12 cellular contexts compared by ENCODE assay signal in genomic region chr7:27107901-27108381, GRCh38. TPM values are rescaled to one million over a fixed set of nuclear protein-coding genes. Genes with fewer than 3 reads are reported as not detected.
A peak's percentile ranks its signal among the peaks of the same experiment; 100 is the strongest.
DNase-seq lines count a peak whose midpoint lies in the region; ATAC-seq, FAIRE-seq and TF ChIP-seq lines count a peak whose summit lies in the region.
"Had no signal": no experiment of that assay in that cellular context is flagged by ENCODE, and none has a peak within 500 bp of the region (broad histone marks: within the 10 kb centered on the region; RNA-seq: fewer than 3 reads in every experiment).

No MANE protein-coding gene starts in this region.

- peaks cover 5% of the 10 kb centered on the region for H3K79me2 ChIP-seq in HepG2 (ENCODE audit: insufficient read depth, low read length)

- POLR2A ChIA-PET in HepG2 (lab: Yijun Ruan, JAX), result interaction anchor here (1.6 to 3.8 kb wide), 2 partner anchors 11 to 13 kb away, joined by 4 to 55 read pairs; no protein-coding TSS in a partner anchor
- POLR2A ChIA-PET in activated CD4-positive, alpha-beta T cell treated with anti-CD3 and anti-CD28 coated beads, Interleukin-2, amount 10 ng/mL, durations not matched to agents 7 days and 5 days (lab: Charles Lee), result no interaction called here

- H3K4me2 ChIP-seq in HepG2 (ENCODE audit: low read depth, low read length), result no peak overlapping the region

- H3K27me3 ChIP-seq in HUES6 (ENCODE audit: control insufficient read depth, insufficient read depth, low read length) (peaks cover 100% of the 10 kb centered on the region), duodenal mucosa (ENCODE audit: control insufficient read depth in 1 of 2, insufficient read depth in 2 of 2, low read length in 2 of 2) (peaks cover 15 to 24% of the 10 kb centered on the region in 2 donors), HepG2 (ENCODE audit: control insufficient read depth in 1 of 2, insufficient read depth in 2 of 2, low read length in 2 of 2) (no peaks in the 10 kb centered on the region)

- H3K36me3 ChIP-seq in HUES6 (ENCODE audit: control insufficient read depth, insufficient read depth, low read length) (no peaks in the 10 kb centered on the region), duodenal mucosa (ENCODE audit: control insufficient read depth in 1 of 2, insufficient read depth in 2 of 2, low read length in 2 of 2) (no peaks in the 10 kb centered on the region), HepG2 (replicated peaks in 1 of 2; ENCODE audit: control insufficient read depth in 1 of 2, insufficient read depth in 2 of 2, low read length in 2 of 2) (peaks cover 2 to 7% of the 10 kb centered on the region in 2 experiments; a peak in 2 of 5 replicates)

- peaks cover 1% of the 10 kb centered on the region for H3K4me1 Mint-ChIP-seq in activated CD4-positive, alpha-beta T cell treated with anti-CD3 and anti-CD28 coated beads, Interleukin-2, amount 10 ng/mL, durations not matched to agents 7 days and 5 days

- ATAC-seq in HepG2, result no peak
- no peak for ATAC-seq in GM21737 (IDR thresholded peaks at IDR 0.05; ENCODE audit: unreplicated experiment)

- in situ Hi-C loops in HepG2 (cut with HindIII; ENCODE audit: extremely low pct_ligation_motif_present, low pct_unique_long_range_greater_than_20kb), result no loop called here

- intact Hi-C loops in HepG2 (cut with micrococcal nuclease; ENCODE audit: unreplicated experiment), result no loop called here

- CTCF ChIA-PET in HepG2 (lab: Yijun Ruan, JAX; ENCODE audit: low intra/inter-chr PET ratio, low total read pairs), result no interaction called here
- CTCF ChIA-PET in activated CD4-positive, alpha-beta T cell treated with anti-CD3 and anti-CD28 coated beads, Interleukin-2, amount 10 ng/mL, durations not matched to agents 7 days and 5 days (lab: Charles Lee), result no interaction called here

- no peaks in the 10 kb centered on the region for H3K9me3 Mint-ChIP-seq in activated CD4-positive, alpha-beta T cell treated with anti-CD3 and anti-CD28 coated beads, Interleukin-2, amount 10 ng/mL, durations not matched to agents 7 days and 5 days
- H3K9me3 Mint-ChIP-seq: activated T-helper 1 cell treated with anti-CD3 and anti-CD28 coated beads, Interleukin-12 subunit alpha, Interleukin-12 subunit beta, Interleukin-2, Interleukin-4 antibody, amounts not matched to agents 30 ng/mL and 10 ng/mL and 1 ng/mL, durations not matched to agents 14 hours and 24 hours and 36 hours had no signal

- no peak overlapping the region for H3K27ac ChIP-seq in HUES6 (ENCODE audit: low read depth, low read length)
- peak overlapping the region; percentile 75 for H3K27ac ChIP-seq in duodenal mucosa (ENCODE audit: low read depth, low read length)
- no peak overlapping the region for H3K27ac ChIP-seq in HepG2 (ENCODE audit: extremely low read length, insufficient read depth, low read length)
- H3K27ac ChIP-seq in skin epidermis, result peak overlapping the region in 11 of 21 experiments; percentile 5 to 74 (median 54)

- H3K36me3 Mint-ChIP-seq in activated CD4-positive, alpha-beta T cell treated with anti-CD3 and anti-CD28 coated beads, Interleukin-2, amount 10 ng/mL, durations not matched to agents 7 days and 5 days (ENCODE audit: low read depth), result peaks cover 1% of the 10 kb centered on the region

- H3K27ac Mint-ChIP-seq in activated CD4-positive, alpha-beta T cell treated with anti-CD3 and anti-CD28 coated beads, Interleukin-2, amount 10 ng/mL, durations not matched to agents 7 days and 5 days, result no peak overlapping the region
- H3K27ac Mint-ChIP-seq: activated T-helper 1 cell treated with anti-CD3 and anti-CD28 coated beads, Interleukin-12 subunit alpha, Interleukin-12 subunit beta, Interleukin-2, Interleukin-4 antibody, amounts not matched to agents 30 ng/mL and 10 ng/mL and 1 ng/mL, durations not matched to agents 14 hours and 24 hours and 36 hours had no signal

- H3K4me3 ChIP-seq in HUES6 (ENCODE audit: low read depth, low read length) (peak overlapping the region; percentile 53; the same call in 1 of the 2 replicates), duodenal mucosa (ENCODE audit: low read depth in 1 of 2, low read length in 2 of 2) (peak overlapping the region; percentile 17 to 21), HepG2 (replicated peaks in 1 of 3; ENCODE audit: insufficient read depth in 1 of 3, low read depth in 2 of 3, low read length in 3 of 3) (no peak overlapping the region), skin epidermis (peak overlapping the region in 3 of 7 experiments; percentile 6 to 15 (median 13))

- FAIRE-seq in HepG2 (lab: Jason Lieb, UNC), result no peak

- H3K9ac ChIP-seq in HUES6 (ENCODE audit: low read length), result peak overlapping the region; percentile 49
- peak overlapping the region in 1 of 2 donors; percentile 37 for H3K9ac ChIP-seq in duodenal mucosa (ENCODE audit: low read depth in 1 of 2, low read length in 2 of 2)
- no peak overlapping the region for H3K9ac ChIP-seq in HepG2 (ENCODE audit: insufficient read depth, low read depth, low read length)

- no peak for TF ChIP-seq EP300 in HepG2 (IDR thresholded peaks at IDR 0.05; ENCODE audit: low read depth in 2 of 2, low read length in 2 of 2)
- TF ChIP-seq EP300 in HepG2 (CRISPR knock-in tag; IDR thresholded peaks at IDR 0.05; ENCODE audit: borderline replicate concordance), result no peak

- H3K9me3 ChIP-seq in HUES6 (ENCODE audit: control insufficient read depth, insufficient read depth, low read depth, low read length) (no peaks in the 10 kb centered on the region), duodenal mucosa (ENCODE audit: control insufficient read depth in 1 of 2, low read length in 2 of 2) (no peaks in the 10 kb centered on the region), HepG2 (ENCODE audit: low read length) (no peaks in the 10 kb centered on the region)

- H3K4me3 Mint-ChIP-seq in activated CD4-positive, alpha-beta T cell treated with anti-CD3 and anti-CD28 coated beads, Interleukin-2, amount 10 ng/mL, durations not matched to agents 7 days and 5 days, result no peak overlapping the region
- H3K4me3 Mint-ChIP-seq: activated T-helper 1 cell treated with anti-CD3 and anti-CD28 coated beads, Interleukin-12 subunit alpha, Interleukin-12 subunit beta, Interleukin-2, Interleukin-4 antibody, amounts not matched to agents 30 ng/mL and 10 ng/mL and 1 ng/mL, durations not matched to agents 14 hours and 24 hours and 36 hours had no signal

- H2AFZ ChIP-seq in HepG2 (ENCODE audit: low read length), result no peak overlapping the region

- TF ChIP-seq CTCF in HepG2 (CRISPR knock-in tag; IDR thresholded peaks at IDR 0.05), result no peak

- no peak for TF ChIP-seq RAD21 in HepG2 (CRISPR knock-in tag; IDR thresholded peaks at IDR 0.05)

- no TSS peak for BruUV-seq in HepG2 (replicated peaks; lab: Mats Ljungman, UMichigan)

- DNase-seq in HepG2 (ENCODE audit: low spot score), result no peak
- DNase-seq in activated CD4-positive, alpha-beta T cell treated with anti-CD3 and anti-CD28 coated beads, Interleukin-2, amount 10 ng/mL, durations not matched to agents 7 days and 5 days, result no peak
- DNase-seq in ecto neural progenitor cell (ENCODE audit: low spot score), result no peak
- no peak for DNase-seq in HK-2 (ENCODE audit: unreplicated experiment)
- DNase-seq: activated CD4-positive, alpha-beta T cell treated with anti-CD3 and anti-CD28 coated beads for 1 hour; NCI-H1694 treated with DMSO at 0.1 percent for 48 hours had no signal

- H3K27me3 Mint-ChIP-seq in activated CD4-positive, alpha-beta T cell treated with anti-CD3 and anti-CD28 coated beads, Interleukin-2, amount 10 ng/mL, durations not matched to agents 7 days and 5 days, result peaks cover 31% of the 10 kb centered on the region

- WGBS in HepG2 (ENCODE audit: low lambda C conversion rate), result 97% methylated on average over 22 of the region's 30 CpGs

- H3K4me1 ChIP-seq in HUES6 (ENCODE audit: control insufficient read depth, insufficient read depth, low read length) (peaks cover 24% of the 10 kb centered on the region), duodenal mucosa (ENCODE audit: control insufficient read depth in 1 of 2, insufficient read depth in 2 of 2, low read length in 2 of 2) (peaks cover 0 to 7% of the 10 kb centered on the region in 2 donors), HepG2 (ENCODE audit: insufficient read depth, low read length) (peaks cover 12% of the 10 kb centered on the region; the same call in 1 of the 2 replicates)

- no peaks in the 10 kb centered on the region for H4K20me1 ChIP-seq in HepG2 (ENCODE audit: insufficient read depth, low read length)

- no peak for TF ChIP-seq POLR2A in HepG2 (IDR thresholded peaks at IDR 0.05; ENCODE audit: insufficient read depth in 1 of 2, low read depth in 2 of 2, low read length in 2 of 2)

RNA-seq across cellular contexts. Expression of gene HOXA2, which starts 5.5 kb away (rescaled TPM):
- total RNA-seq in HepG2 (2016; rRNA removed; fragmentation: Illumina TruSeq; extraction: Trizol), result 0.22 TPM in 1 of 2 replicates, not detected in the other
- total RNA-seq in HepG2 (2016; cell fraction: cytosol; rRNA removed; fragmentation: Illumina TruSeq; extraction: Trizol; ENCODE audit: low read depth), result 0.10 and 0.35 TPM in 2 replicates
- 0.15 TPM in 1 of 2 replicates, not detected in the other for total RNA-seq in HepG2 (2016; cell fraction: insoluble cytoplasmic fraction; rRNA removed; fragmentation: Illumina TruSeq; extraction: Trizol)
- 0.09 and 0.17 TPM in 2 replicates for total RNA-seq in HepG2 (2016; cell fraction: membrane; rRNA removed; fragmentation: Illumina TruSeq; extraction: Trizol)
- total RNA-seq in HepG2 (2016; cell fraction: nucleus; rRNA removed; fragmentation: Illumina TruSeq; extraction: Trizol), result 0.63 and 1.3 TPM in 2 replicates
- polyA plus RNA-seq in HepG2 (2011; rRNA removed), result 0.20 and 0.29 TPM in 2 replicates
- 0.03 and 0.08 TPM in 2 replicates for polyA plus RNA-seq in HepG2 (2011; cell fraction: cytosol; rRNA removed)
- 1.1 and 1.3 TPM in 2 replicates for polyA plus RNA-seq in HepG2 (2011; cell fraction: nucleus; rRNA removed)
- 0.21 and 0.27 TPM in 2 replicates for polyA plus RNA-seq in HepG2 (2012)
- 0.12 and 0.16 TPM in 2 replicates for polyA plus RNA-seq in HepG2 (2016; cell fraction: cytosol; fragmentation: Illumina TruSeq; extraction: Trizol; ENCODE audit: low read depth)
- 0.15 and 0.48 TPM in 2 replicates for polyA plus RNA-seq in HepG2 (2016; cell fraction: insoluble cytoplasmic fraction; fragmentation: Illumina TruSeq; extraction: Trizol; ENCODE audit: low read depth)
- 0.23 and 0.26 TPM in 2 replicates for polyA plus RNA-seq in HepG2 (2016; cell fraction: membrane; fragmentation: Illumina TruSeq; extraction: Trizol; ENCODE audit: low read depth)
- 2.9 and 3.3 TPM in 2 replicates for polyA plus RNA-seq in HepG2 (2016; cell fraction: nucleus; fragmentation: Illumina TruSeq; extraction: Trizol; ENCODE audit: insufficient read depth, low read depth)
- polyA minus RNA-seq in HepG2 (2011; rRNA and poly(A)+ RNA removed; ENCODE audit: low replicate concordance), result 0.24 TPM in 1 of 2 replicates, not detected in the other
- not detected in 2 replicates for polyA minus RNA-seq in HepG2 (2011; cell fraction: cytosol; rRNA and poly(A)+ RNA removed)
- 1.5 and 1.9 TPM in 2 replicates for polyA minus RNA-seq in HepG2 (2011; cell fraction: nucleus; rRNA and poly(A)+ RNA removed)
- total RNA-seq in activated CD4-positive, alpha-beta T cell treated with anti-CD3 and anti-CD28 coated beads, Interleukin-2, amount 10 ng/mL, durations not matched to agents 7 days and 5 days, result not detected
- total RNA-seq: activated T-helper 1 cell treated with anti-CD3 and anti-CD28 coated beads, Interleukin-12 subunit alpha, Interleukin-12 subunit beta, Interleukin-2, Interleukin-4 antibody, amounts not matched to agents 30 ng/mL and 10 ng/mL and 1 ng/mL, durations not matched to agents 14 hours and 24 hours and 36 hours had no signal
- polyA plus RNA-seq: neural cell had no signal

RNA-seq across cellular contexts. Expression of gene HOXA1, which starts 12.1 kb away (rescaled TPM):
- total RNA-seq in HepG2 (2016; rRNA removed; fragmentation: Illumina TruSeq; extraction: Trizol), result 0.20 TPM in 1 of 2 replicates, not detected in the other
- total RNA-seq in HepG2 (2016; cell fraction: cytosol; rRNA removed; fragmentation: Illumina TruSeq; extraction: Trizol; ENCODE audit: low read depth), result not detected in 2 replicates
- 0.11 TPM in 1 of 2 replicates, not detected in the other for total RNA-seq in HepG2 (2016; cell fraction: insoluble cytoplasmic fraction; rRNA removed; fragmentation: Illumina TruSeq; extraction: Trizol)
- total RNA-seq in HepG2 (2016; cell fraction: membrane; rRNA removed; fragmentation: Illumina TruSeq; extraction: Trizol), result 0.14 and 0.15 TPM in 2 replicates
- total RNA-seq in HepG2 (2016; cell fraction: nucleus; rRNA removed; fragmentation: Illumina TruSeq; extraction: Trizol), result not detected in 2 replicates
- polyA plus RNA-seq in HepG2 (2011; rRNA removed), result 0.18 and 0.31 TPM in 2 replicates
- 0.09 and 0.13 TPM in 2 replicates for polyA plus RNA-seq in HepG2 (2011; cell fraction: cytosol; rRNA removed)
- polyA plus RNA-seq in HepG2 (2011; cell fraction: nucleus; rRNA removed), result 0.71 and 0.92 TPM in 2 replicates
- 0.11 and 0.30 TPM in 2 replicates for polyA plus RNA-seq in HepG2 (2012)
- 0.11 TPM in 1 of 2 replicates, not detected in the other for polyA plus RNA-seq in HepG2 (2016; cell fraction: cytosol; fragmentation: Illumina TruSeq; extraction: Trizol; ENCODE audit: low read depth)
- polyA plus RNA-seq in HepG2 (2016; cell fraction: insoluble cytoplasmic fraction; fragmentation: Illumina TruSeq; extraction: Trizol; ENCODE audit: low read depth), result 0.42 and 0.43 TPM in 2 replicates
- polyA plus RNA-seq in HepG2 (2016; cell fraction: membrane; fragmentation: Illumina TruSeq; extraction: Trizol; ENCODE audit: low read depth), result 0.31 and 0.33 TPM in 2 replicates
- 1.0 and 1.4 TPM in 2 replicates for polyA plus RNA-seq in HepG2 (2016; cell fraction: nucleus; fragmentation: Illumina TruSeq; extraction: Trizol; ENCODE audit: insufficient read depth, low read depth)
- 0.05 and 0.10 TPM in 2 replicates for polyA minus RNA-seq in HepG2 (2011; rRNA and poly(A)+ RNA removed; ENCODE audit: low replicate concordance)
- polyA minus RNA-seq in HepG2 (2011; cell fraction: cytosol; rRNA and poly(A)+ RNA removed), result not detected in 2 replicates
- 0.25 and 0.52 TPM in 2 replicates for polyA minus RNA-seq in HepG2 (2011; cell fraction: nucleus; rRNA and poly(A)+ RNA removed)
- total RNA-seq in activated CD4-positive, alpha-beta T cell treated with anti-CD3 and anti-CD28 coated beads, Interleukin-2, amount 10 ng/mL, durations not matched to agents 7 days and 5 days, result under 1 TPM; 0.22 to 0.58 TPM
- polyA plus RNA-seq: neural cell had no signal

RNA-seq across cellular contexts. Expression of gene HOXA4, which starts 22.6 kb away (rescaled TPM):
- total RNA-seq in HepG2 (2016; rRNA removed; fragmentation: Illumina TruSeq; extraction: Trizol), result 1.8 and 2.4 TPM in 2 replicates
- total RNA-seq in HepG2 (2016; cell fraction: cytosol; rRNA removed; fragmentation: Illumina TruSeq; extraction: Trizol; ENCODE audit: low read depth), result 2.0 and 2.2 TPM in 2 replicates
- 1.0 and 2.0 TPM in 2 replicates for total RNA-seq in HepG2 (2016; cell fraction: insoluble cytoplasmic fraction; rRNA removed; fragmentation: Illumina TruSeq; extraction: Trizol)
- 2.9 and 3.2 TPM in 2 replicates for total RNA-seq in HepG2 (2016; cell fraction: membrane; rRNA removed; fragmentation: Illumina TruSeq; extraction: Trizol)
- 0.53 and 1.8 TPM in 2 replicates for total RNA-seq in HepG2 (2016; cell fraction: nucleus; rRNA removed; fragmentation: Illumina TruSeq; extraction: Trizol)
- polyA plus RNA-seq in HepG2 (2011; rRNA removed), result 4.3 and 5.4 TPM in 2 replicates
- polyA plus RNA-seq in HepG2 (2011; cell fraction: cytosol; rRNA removed), result 4.7 and 6.2 TPM in 2 replicates
- polyA plus RNA-seq in HepG2 (2011; cell fraction: nucleus; rRNA removed), result 5.3 and 5.5 TPM in 2 replicates
- polyA plus RNA-seq in HepG2 (2012), result 5.2 and 7.3 TPM in 2 replicates
- polyA plus RNA-seq in HepG2 (2016; cell fraction: cytosol; fragmentation: Illumina TruSeq; extraction: Trizol; ENCODE audit: low read depth), result 7.9 and 8.8 TPM in 2 replicates
- polyA plus RNA-seq in HepG2 (2016; cell fraction: insoluble cytoplasmic fraction; fragmentation: Illumina TruSeq; extraction: Trizol; ENCODE audit: low read depth), result 7.2 and 9.1 TPM in 2 replicates
- polyA plus RNA-seq in HepG2 (2016; cell fraction: membrane; fragmentation: Illumina TruSeq; extraction: Trizol; ENCODE audit: low read depth), result 10.6 and 13.1 TPM in 2 replicates
- 9.4 and 10.8 TPM in 2 replicates for polyA plus RNA-seq in HepG2 (2016; cell fraction: nucleus; fragmentation: Illumina TruSeq; extraction: Trizol; ENCODE audit: insufficient read depth, low read depth)
- polyA minus RNA-seq in HepG2 (2011; rRNA and poly(A)+ RNA removed; ENCODE audit: low replicate concordance), result 0.56 and 2.4 TPM in 2 replicates
- polyA minus RNA-seq in HepG2 (2011; cell fraction: cytosol; rRNA and poly(A)+ RNA removed), result 1.7 and 2.3 TPM in 2 replicates
- polyA minus RNA-seq in HepG2 (2011; cell fraction: nucleus; rRNA and poly(A)+ RNA removed), result 1.4 and 2.7 TPM in 2 replicates
- under 1 TPM in 1 of 2 experiments, not detected in 1; 0.25 TPM for total RNA-seq in activated CD4-positive, alpha-beta T cell treated with anti-CD3 and anti-CD28 coated beads, Interleukin-2, amount 10 ng/mL, durations not matched to agents 7 days and 5 days
- total RNA-seq: activated T-helper 1 cell treated with anti-CD3 and anti-CD28 coated beads, Interleukin-12 subunit alpha, Interleukin-12 subunit beta, Interleukin-2, Interleukin-4 antibody, amounts not matched to agents 30 ng/mL and 10 ng/mL and 1 ng/mL, durations not matched to agents 14 hours and 24 hours and 36 hours had no signal
- polyA plus RNA-seq: neural cell had no signal

RNA-seq across cellular contexts. Expression of gene HOXA5, which starts 35.5 kb away (rescaled TPM):
- 3.2 and 3.9 TPM in 2 replicates for total RNA-seq in HepG2 (2016; rRNA removed; fragmentation: Illumina TruSeq; extraction: Trizol)
- 0.71 and 0.97 TPM in 2 replicates for total RNA-seq in HepG2 (2016; cell fraction: cytosol; rRNA removed; fragmentation: Illumina TruSeq; extraction: Trizol; ENCODE audit: low read depth)
- 3.0 TPM in 2 replicates for total RNA-seq in HepG2 (2016; cell fraction: insoluble cytoplasmic fraction; rRNA removed; fragmentation: Illumina TruSeq; extraction: Trizol)
- 2.1 and 3.2 TPM in 2 replicates for total RNA-seq in HepG2 (2016; cell fraction: membrane; rRNA removed; fragmentation: Illumina TruSeq; extraction: Trizol)
- 2.1 and 4.1 TPM in 2 replicates for total RNA-seq in HepG2 (2016; cell fraction: nucleus; rRNA removed; fragmentation: Illumina TruSeq; extraction: Trizol)
- 3.6 and 4.0 TPM in 2 replicates for polyA plus RNA-seq in HepG2 (2011; rRNA removed)
- 2.0 TPM in 2 replicates for polyA plus RNA-seq in HepG2 (2011; cell fraction: cytosol; rRNA removed)
- 4.0 and 4.1 TPM in 2 replicates for polyA plus RNA-seq in HepG2 (2011; cell fraction: nucleus; rRNA removed)
- 2.3 TPM in 2 replicates for polyA plus RNA-seq in HepG2 (2012)
- 0.70 and 1.1 TPM in 2 replicates for polyA plus RNA-seq in HepG2 (2016; cell fraction: cytosol; fragmentation: Illumina TruSeq; extraction: Trizol; ENCODE audit: low read depth)
- polyA plus RNA-seq in HepG2 (2016; cell fraction: insoluble cytoplasmic fraction; fragmentation: Illumina TruSeq; extraction: Trizol; ENCODE audit: low read depth), result 4.1 and 4.3 TPM in 2 replicates
- polyA plus RNA-seq in HepG2 (2016; cell fraction: membrane; fragmentation: Illumina TruSeq; extraction: Trizol; ENCODE audit: low read depth), result 2.2 and 2.8 TPM in 2 replicates
- 6.4 and 8.6 TPM in 2 replicates for polyA plus RNA-seq in HepG2 (2016; cell fraction: nucleus; fragmentation: Illumina TruSeq; extraction: Trizol; ENCODE audit: insufficient read depth, low read depth)
- 0.98 and 2.8 TPM in 2 replicates for polyA minus RNA-seq in HepG2 (2011; rRNA and poly(A)+ RNA removed; ENCODE audit: low replicate concordance)
- polyA minus RNA-seq in HepG2 (2011; cell fraction: cytosol; rRNA and poly(A)+ RNA removed), result 1.1 and 2.2 TPM in 2 replicates
- polyA minus RNA-seq in HepG2 (2011; cell fraction: nucleus; rRNA and poly(A)+ RNA removed), result 2.7 and 3.4 TPM in 2 replicates
- not detected for total RNA-seq in activated CD4-positive, alpha-beta T cell treated with anti-CD3 and anti-CD28 coated beads, Interleukin-2, amount 10 ng/mL, durations not matched to agents 7 days and 5 days
- total RNA-seq: activated T-helper 1 cell treated with anti-CD3 and anti-CD28 coated beads, Interleukin-12 subunit alpha, Interleukin-12 subunit beta, Interleukin-2, Interleukin-4 antibody, amounts not matched to agents 30 ng/mL and 10 ng/mL and 1 ng/mL, durations not matched to agents 14 hours and 24 hours and 36 hours had no signal
- polyA plus RNA-seq: neural cell had no signal

RNA-seq across cellular contexts. Expression of gene HOXA6, which starts 39.6 kb away (rescaled TPM):
- total RNA-seq in HepG2 (2016; rRNA removed; fragmentation: Illumina TruSeq; extraction: Trizol), result 0.95 and 1.3 TPM in 2 replicates
- total RNA-seq in HepG2 (2016; cell fraction: cytosol; rRNA removed; fragmentation: Illumina TruSeq; extraction: Trizol; ENCODE audit: low read depth), result 0.71 TPM in 1 of 2 replicates, not detected in the other
- 0.79 and 1.2 TPM in 2 replicates for total RNA-seq in HepG2 (2016; cell fraction: insoluble cytoplasmic fraction; rRNA removed; fragmentation: Illumina TruSeq; extraction: Trizol)
- total RNA-seq in HepG2 (2016; cell fraction: membrane; rRNA removed; fragmentation: Illumina TruSeq; extraction: Trizol), result 0.41 and 0.65 TPM in 2 replicates
- 1.1 and 3.7 TPM in 2 replicates for total RNA-seq in HepG2 (2016; cell fraction: nucleus; rRNA removed; fragmentation: Illumina TruSeq; extraction: Trizol)
- polyA plus RNA-seq in HepG2 (2011; rRNA removed), result 0.68 and 1.5 TPM in 2 replicates
- polyA plus RNA-seq in HepG2 (2011; cell fraction: cytosol; rRNA removed), result 0.38 and 0.74 TPM in 2 replicates
- polyA plus RNA-seq in HepG2 (2011; cell fraction: nucleus; rRNA removed), result 4.3 and 4.7 TPM in 2 replicates
- 0.47 and 0.68 TPM in 2 replicates for polyA plus RNA-seq in HepG2 (2012)
- polyA plus RNA-seq in HepG2 (2016; cell fraction: cytosol; fragmentation: Illumina TruSeq; extraction: Trizol; ENCODE audit: low read depth), result 0.18 TPM in 1 of 2 replicates, not detected in the other
- 0.94 and 0.99 TPM in 2 replicates for polyA plus RNA-seq in HepG2 (2016; cell fraction: insoluble cytoplasmic fraction; fragmentation: Illumina TruSeq; extraction: Trizol; ENCODE audit: low read depth)
- polyA plus RNA-seq in HepG2 (2016; cell fraction: membrane; fragmentation: Illumina TruSeq; extraction: Trizol; ENCODE audit: low read depth), result 0.22 TPM in 1 of 2 replicates, not detected in the other
- 3.5 and 4.1 TPM in 2 replicates for polyA plus RNA-seq in HepG2 (2016; cell fraction: nucleus; fragmentation: Illumina TruSeq; extraction: Trizol; ENCODE audit: insufficient read depth, low read depth)
- 1.2 and 2.5 TPM in 2 replicates for polyA minus RNA-seq in HepG2 (2011; rRNA and poly(A)+ RNA removed; ENCODE audit: low replicate concordance)
- polyA minus RNA-seq in HepG2 (2011; cell fraction: cytosol; rRNA and poly(A)+ RNA removed), result 0.79 TPM in 1 of 2 replicates, not detected in the other
- 2.1 and 3.0 TPM in 2 replicates for polyA minus RNA-seq in HepG2 (2011; cell fraction: nucleus; rRNA and poly(A)+ RNA removed)
- total RNA-seq in activated CD4-positive, alpha-beta T cell treated with anti-CD3 and anti-CD28 coated beads, Interleukin-2, amount 10 ng/mL, durations not matched to agents 7 days and 5 days, result not detected
- total RNA-seq: activated T-helper 1 cell treated with anti-CD3 and anti-CD28 coated beads, Interleukin-12 subunit alpha, Interleukin-12 subunit beta, Interleukin-2, Interleukin-4 antibody, amounts not matched to agents 30 ng/mL and 10 ng/mL and 1 ng/mL, durations not matched to agents 14 hours and 24 hours and 36 hours had no signal
- polyA plus RNA-seq: neural cell had no signal

Comparison
In these comparisons a context has a peak if more than half of its experiments do, and no peak if none do; other contexts are left out.
1. H3K27ac ChIP-seq: peak in duodenal mucosa (single experiment) and skin epidermis (11 of 21); none in HUES6 (single experiment) and HepG2 (single experiment).
2. H3K4me3 ChIP-seq: peak in HUES6 (single experiment) and duodenal mucosa (2 of 2); none in HepG2 (0 of 3).